Comparison of ENCODE assay signal across 15 cellular contexts in genomic region chr17:67059372-67059771, GRCh38. TPM values are rescaled to one million over a fixed set of nuclear protein-coding genes. Genes with fewer than 3 reads are reported as not detected.
"Had no signal": no experiment of that assay in that cellular context is flagged by ENCODE, and none has a peak within 500 bp of the region (broad histone marks: within the 10 kb centered on the region; RNA-seq: fewer than 3 reads in every experiment).

No MANE protein-coding gene starts in this region.

- H3K27me3 ChIP-seq: adrenal gland, body of pancreas, pancreas, transverse colon had no signal

- DNase-seq: activated CD4-positive, alpha-beta T cell treated with anti-CD3 and anti-CD28 coated beads for 36 hours; activated CD8-positive, alpha-beta T cell treated with anti-CD3 and anti-CD28 coated beads for 36 hours; activated naive CD4-positive, alpha-beta T cell treated with anti-CD3 and anti-CD28 coated beads, Interleukin-2, amount 50 U/mL, for 16 hours; activated T-cell treated with anti-CD3 and anti-CD28 coated beads for 4 hours; body of pancreas; dermis blood vessel endothelial cell; left cardiac atrium; mammary epithelial cell; stimulated activated naive B cell treated with anti-CD40 and anti-IgM and Interleukin-4, amounts not matched to agents 10 μg/mL and 1 μg/mL and 100 μg/mL, for 72 hours; T-cell; transverse colon had no signal

- H3K9me3 ChIP-seq: adrenal gland, body of pancreas, pancreas, transverse colon had no signal

- H3K4me1 ChIP-seq: adrenal gland, body of pancreas, pancreas had no signal

- H3K27ac ChIP-seq: adrenal gland, body of pancreas, pancreas, transverse colon, VCaP had no signal

- H3K4me3 ChIP-seq: adrenal gland, body of pancreas, pancreas, transverse colon had no signal

- H3K36me3 ChIP-seq: adrenal gland, pancreas, transverse colon had no signal

RNA-seq across cellular contexts. Expression of gene CACNG1, which starts 15.0 kb away (rescaled TPM):
- total RNA-seq: activated CD4-positive, alpha-beta T cell treated with anti-CD3 and anti-CD28 coated beads for 36 hours; activated CD8-positive, alpha-beta T cell treated with anti-CD3 and anti-CD28 coated beads for 36 hours; body of pancreas; dermis blood vessel endothelial cell; epithelial cell of proximal tubule; left cardiac atrium; mammary epithelial cell; pancreas; T-cell; transverse colon had no signal
- polyA plus RNA-seq: mammary epithelial cell had no signal
